In the genomic region with DNA sequence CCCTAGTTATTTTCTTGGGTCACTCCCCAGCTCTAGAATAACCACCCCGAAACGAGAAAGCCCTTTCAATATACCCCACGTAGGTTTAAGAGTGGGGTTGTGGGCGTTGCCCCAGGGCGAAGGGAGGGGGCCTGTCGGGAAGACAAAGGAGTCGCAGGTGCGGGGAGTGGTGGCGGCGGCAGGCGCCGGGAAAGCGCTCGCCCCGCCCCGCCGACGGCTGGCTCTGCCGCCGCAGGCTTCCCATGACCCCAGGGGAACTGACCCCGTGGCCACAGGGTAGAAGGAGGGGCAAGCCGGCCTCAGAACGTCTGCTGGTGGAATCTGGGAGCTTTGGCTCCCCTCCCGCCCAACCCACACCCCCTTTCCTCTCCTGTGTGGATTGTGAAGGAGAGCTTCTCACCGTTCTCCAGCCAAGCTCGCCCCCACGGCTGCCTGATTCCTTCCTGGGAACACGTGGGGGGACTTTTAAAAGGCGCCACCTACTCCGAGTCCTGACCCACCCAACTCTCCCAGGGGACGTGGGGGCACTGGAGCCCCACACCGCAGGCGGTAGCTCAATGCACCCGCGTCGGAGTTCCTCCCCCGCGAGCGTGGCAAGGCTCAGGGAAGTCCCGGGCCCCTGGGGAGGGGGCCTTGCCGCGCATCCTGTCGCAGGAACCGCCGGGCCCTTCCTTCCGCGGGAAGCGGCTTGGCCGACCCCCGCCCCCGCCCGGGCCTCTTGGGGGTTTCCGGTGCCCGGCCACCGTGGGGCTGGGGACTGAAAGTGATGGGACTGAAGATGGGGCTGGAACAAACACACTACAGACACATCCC, we compare ENCODE assay signal across 8 cellular contexts. TPM values are rescaled to one million over a fixed set of nuclear protein-coding genes. Genes with fewer than 3 reads are reported as not detected.
DNase-seq lines count a peak whose midpoint lies in the region; ATAC-seq and TF ChIP-seq lines count a peak whose summit lies in the region.

No MANE protein-coding gene starts in this region.

- H3K36me3 Mint-ChIP-seq in brain: peaks cover 18% of the 10 kb centered on the region

- ATAC-seq in GM18867 (IDR thresholded peaks at IDR 0.05; ENCODE audit: unreplicated experiment) (no peak), GM19324 (IDR thresholded peaks at IDR 0.05; ENCODE audit: low FRiP score, unreplicated experiment) (no peak)

- H3K4me1 Mint-ChIP-seq in brain: peaks cover 15% of the 10 kb centered on the region

- H3K4me3 Mint-ChIP-seq in brain: peak overlapping the region; percentile 94 to 98 (median 96)

- H3K4me3 ChIP-seq in GM08714 (ENCODE audit: low read length) (peak overlapping the region; percentile 95; the same call in 1 of the 2 replicates), iPS-18a (ENCODE audit: low read length) (peak overlapping the region; percentile 94), skeletal muscle tissue (ENCODE audit: low read length in 3 of 3) (peak overlapping the region; percentile 75 to 94 (median 89))

- DNase-seq in LHCN-M2 (ENCODE audit: low read depth) (peak; percentile 82), T-helper 9 cell (peak; percentile 71)

- H3K27me3 ChIP-seq in iPS-18a (ENCODE audit: control insufficient read depth, insufficient read depth, low read length) (no peaks in the 10 kb centered on the region), skeletal muscle tissue (ENCODE audit: control insufficient read depth in 3 of 3, insufficient read depth in 3 of 3, low read length in 3 of 3) (peaks cover 0 to 20% (median 4%) of the 10 kb centered on the region in 3 donors)

- H3K9me3 ChIP-seq in iPS-18a (ENCODE audit: control insufficient read depth, low read depth, low read length): no peaks in the 10 kb centered on the region
- no peaks in the 10 kb centered on the region for H3K9me3 ChIP-seq in skeletal muscle tissue (ENCODE audit: control insufficient read depth in 3 of 3, low read length in 3 of 3)

- H3K9me3 Mint-ChIP-seq in brain: peaks cover 0 to 14% (median 3%) of the 10 kb centered on the region in 5 experiments

- H3K27ac ChIP-seq in iPS-18a (ENCODE audit: low read length): peak overlapping the region; percentile 75
- H3K27ac ChIP-seq in skeletal muscle tissue (ENCODE audit: low read depth, low read length): peak overlapping the region; percentile 100

- TF ChIP-seq CTCF in brain (conservative IDR thresholded peaks at IDR 0.05): no peak

- peak overlapping the region; percentile 99 for H3K9ac ChIP-seq in iPS-18a (ENCODE audit: low read length)
- peak overlapping the region; percentile 72 to 95 (median 84) for H3K9ac ChIP-seq in skeletal muscle tissue (ENCODE audit: low read depth in 1 of 3, low read length in 3 of 3)

- H3K27ac Mint-ChIP-seq in brain: peak overlapping the region in 4 of 5 experiments; percentile 90 to 98 (median 96)

- H3K36me3 ChIP-seq in iPS-18a (ENCODE audit: control insufficient read depth, low read depth, low read length): no peaks in the 10 kb centered on the region
- peaks cover 0 to under 1% (median 0%) of the 10 kb centered on the region in 3 donors for H3K36me3 ChIP-seq in skeletal muscle tissue (ENCODE audit: control insufficient read depth in 3 of 3, insufficient read depth in 3 of 3, low read length in 3 of 3)

- H3K27me3 Mint-ChIP-seq in brain: peaks cover 26% of the 10 kb centered on the region

- H3K4me1 ChIP-seq in iPS-18a (ENCODE audit: control insufficient read depth, low read depth, low read length): peaks cover 5% of the 10 kb centered on the region
- peaks cover 23 to 47% (median 30%) of the 10 kb centered on the region in 3 donors for H3K4me1 ChIP-seq in skeletal muscle tissue (ENCODE audit: control insufficient read depth in 3 of 3, insufficient read depth in 3 of 3, low read length in 3 of 3)

RNA-seq across cellular contexts. Expression of a gene that starts 5.5 kb away (rescaled TPM):
- total RNA-seq in LHCN-M2 (2014; rRNA removed): 13.6 and 14.7 TPM in 2 replicates
- 31.1 TPM for polyA plus RNA-seq in LHCN-M2 (2012)
- 31.1 TPM for polyA plus RNA-seq in brain (ENCODE audit: insufficient read depth, low read depth, low replicate concordance)
- total RNA-seq in skeletal muscle tissue: 23.5 TPM

RNA-seq across cellular contexts. Expression of a gene that starts 5.5 kb away (rescaled TPM):
- 76.4 and 78.6 TPM in 2 replicates for total RNA-seq in LHCN-M2 (2014; rRNA removed)
- 79.3 TPM for polyA plus RNA-seq in LHCN-M2 (2012)
- 74.2 TPM for polyA plus RNA-seq in brain (ENCODE audit: insufficient read depth, low read depth, low replicate concordance)
- total RNA-seq in skeletal muscle tissue: 24.5 TPM

RNA-seq across cellular contexts. Expression of a gene that starts 37.6 kb away (rescaled TPM):
- total RNA-seq in LHCN-M2 (2014; rRNA removed): 84.1 and 86.1 TPM in 2 replicates
- 51.7 TPM for polyA plus RNA-seq in LHCN-M2 (2012)
- polyA plus RNA-seq in brain (ENCODE audit: insufficient read depth, low read depth, low replicate concordance): 42.2 TPM
- 10.4 TPM for total RNA-seq in skeletal muscle tissue

RNA-seq across cellular contexts. Expression of a gene that starts 39.1 kb away (rescaled TPM):
- total RNA-seq in LHCN-M2 (2014; rRNA removed): 39.6 and 40.0 TPM in 2 replicates
- 19.9 TPM for polyA plus RNA-seq in LHCN-M2 (2012)
- 25.9 TPM for polyA plus RNA-seq in brain (ENCODE audit: insufficient read depth, low read depth, low replicate concordance)
- 13.0 TPM for total RNA-seq in skeletal muscle tissue

RNA-seq across cellular contexts. Expression of a gene that starts 53.0 kb away (rescaled TPM):
- total RNA-seq in LHCN-M2 (2014; rRNA removed) (not detected in 2 replicates), skeletal muscle tissue (13.6 TPM)
- polyA plus RNA-seq in LHCN-M2 (2012): 0.04 TPM
- polyA plus RNA-seq in brain (ENCODE audit: insufficient read depth, low read depth, low replicate concordance): 2.3 TPM
